8 cellular contexts compared by ENCODE assay signal in the genomic region with DNA sequence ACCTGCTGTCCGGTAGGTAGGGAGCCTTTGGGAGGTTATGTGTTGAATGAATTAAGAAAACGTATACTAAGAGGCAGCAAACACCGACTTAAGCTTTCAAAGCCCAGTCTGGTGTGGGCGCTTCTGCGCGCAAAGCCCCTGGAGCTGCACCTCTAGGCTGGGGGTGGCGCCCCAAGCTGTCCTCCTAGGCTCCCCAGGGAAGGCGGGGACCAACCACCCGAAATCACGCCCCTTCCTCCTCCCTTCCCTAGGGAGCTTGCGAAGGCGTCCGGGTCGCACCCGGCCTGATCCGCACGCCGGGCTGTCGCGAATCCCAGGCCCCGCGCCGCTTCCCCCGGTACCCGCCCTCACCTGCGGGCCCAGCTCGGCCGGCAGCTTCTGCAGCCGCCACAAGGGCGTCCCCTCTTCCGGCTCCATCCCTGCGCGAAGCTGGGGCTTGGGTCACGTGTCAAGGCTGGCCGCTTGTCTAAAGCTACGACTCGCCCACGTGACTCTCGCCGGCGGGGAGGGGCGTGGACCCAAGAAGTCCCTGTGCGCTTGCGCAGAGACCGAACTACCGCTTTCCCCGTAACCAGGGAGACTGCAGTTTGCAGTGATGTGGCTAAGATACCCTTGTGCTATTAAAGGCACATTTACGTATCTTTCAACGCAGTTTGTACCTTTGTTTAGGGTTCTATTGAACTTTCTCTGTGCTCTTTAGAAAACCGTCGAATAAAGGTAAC. TPM values are rescaled to one million over a fixed set of nuclear protein-coding genes. Genes with fewer than 3 reads are reported as not detected.
DNase-seq lines count a peak whose midpoint lies in the region; ATAC-seq and TF ChIP-seq lines count a peak whose summit lies in the region.

Gene COMMD8 (minus strand): TSS at position 468 of the 722 bp plus-strand sequence. CDS start 51 bp downstream, at position 417.

- in situ Hi-C loops in GM13976 (cut with MboI; ENCODE audit: low sequenced_read_pairs, unreplicated experiment) = no loop called here

- peaks cover 12% of the 10 kb centered on the region for H3K36me3 Mint-ChIP-seq in type B pancreatic cell

- peak within 1 kb of the TSS; percentile 71 for H3K27ac Mint-ChIP-seq in type B pancreatic cell

- H3K4me3 ChIP-seq in heart left ventricle = peak within 1 kb of the TSS; percentile 64 to 92 (median 77)

- H3K27me3 ChIP-seq in heart left ventricle = no peaks in the 10 kb centered on the region

- H3K9me3 ChIP-seq in heart left ventricle = no peaks in the 10 kb centered on the region

- no peaks in the 10 kb centered on the region for H3K27me3 Mint-ChIP-seq in type B pancreatic cell

- H3K9me3 Mint-ChIP-seq in type B pancreatic cell = no peaks in the 10 kb centered on the region

- peak; percentile 35 for TF ChIP-seq CTCF in GM13976 (IDR thresholded peaks at IDR 0.05; ENCODE audit: borderline replicate concordance, control extremely low read depth, extremely low read depth, insufficient read depth, missing control alignments)
- TF ChIP-seq CTCF in heart left ventricle (IDR thresholded peaks at IDR 0.05) = peak in 9 of 12 donors; percentile 13 to 61 (median 32)
- peak; percentile 69 for TF ChIP-seq CTCF in type B pancreatic cell (conservative IDR thresholded peaks at IDR 0.05)

- TF ChIP-seq POLR2A in heart left ventricle (IDR thresholded peaks at IDR 0.05) = peak in 1 of 2 donors; percentile 82

- peak; percentile 87 for ATAC-seq in HG02870 (IDR thresholded peaks at IDR 0.05; ENCODE audit: unreplicated experiment)
- ATAC-seq in heart left ventricle = peak; percentile 97 to 99 (median 99)

- H3K27ac ChIP-seq in heart left ventricle = peak within 1 kb of the TSS; percentile 29 to 92 (median 86)

- intact Hi-C loops in heart left ventricle (cut with DNase I) = loop anchor here in 8 of 10 donors (1.0 to 10.0 kb wide), 6 partner anchors 21 to 104 kb away; partner anchors contain the start of gene ATP10D (in 4 of the 8)

- peaks cover 0 to 30% (median 4%) of the 10 kb centered on the region in 12 donors for H3K4me1 ChIP-seq in heart left ventricle

- peaks cover 0 to 17% (median 7%) of the 10 kb centered on the region in 9 donors for H3K36me3 ChIP-seq in heart left ventricle

- DNase-seq in GM13976 (ENCODE audit: low spot score) (peak; percentile 94), NCI-H146 (lab: John Stamatoyannopoulos, UW) (peak; percentile 98), T-helper 1 cell (peak; percentile 93 to 97 (median 96)), amniotic epithelial cell (ENCODE audit: low read depth) (peak; percentile 93), heart left ventricle (peak; percentile 95 to 99 (median 98)), pons (ENCODE audit: low spot score) (peak; percentile 97), type B pancreatic cell (ENCODE audit: extremely low spot score, unreplicated experiment) (peak; percentile 96)

- 0 to 1% (median 1%) methylated on average over 31 to 51 of the region's 51 CpGs for WGBS in heart left ventricle, 4 donors

- peaks cover 14% of the 10 kb centered on the region for H3K4me1 Mint-ChIP-seq in type B pancreatic cell (ENCODE audit: unreplicated experiment)

- H3K4me3 Mint-ChIP-seq in type B pancreatic cell = peak within 1 kb of the TSS; percentile 91

RNA-seq across cellular contexts. Expression of gene COMMD8, which starts in this region (rescaled TPM):
- total RNA-seq in heart left ventricle = 10 to 100 TPM in 8 of 9 donors, 1 to 10 TPM in 1; 4.6 to 22.3 (median 18.4) TPM
- polyA plus RNA-seq in heart left ventricle = 10 to 100 TPM; 13.7 to 27.9 TPM
- 12.2 and 12.8 TPM in 2 replicates for total RNA-seq in type B pancreatic cell (ENCODE audit: low replicate concordance)

Comparison
In these comparisons a context has a peak if more than half of its experiments do, and no peak if none do; other contexts are left out.
1. Peak in every context shown above with its lines: DNase-seq, ATAC-seq, H3K4me3 ChIP-seq and H3K27ac ChIP-seq.